In genomic region chr19:54242646-54243045, GRCh38 we compare ENCODE assay signal across 13 cellular contexts. TPM values are rescaled to one million over a fixed set of nuclear protein-coding genes. Genes with fewer than 3 reads are reported as not detected.
DNase-seq lines count a peak whose midpoint lies in the region; ATAC-seq and TF ChIP-seq lines count a peak whose summit lies in the region.
"Not testable (repeated sequence)": the region's sequence is repeated elsewhere in the genome, so short reads cannot be mapped to it uniquely, and the experiment has no call there.
"Had no signal": no experiment of that assay in that cellular context is flagged by ENCODE, and none has a peak within 500 bp of the region (broad histone marks: within the 10 kb centered on the region; RNA-seq: fewer than 3 reads in every experiment).

Gene LILRA6 (minus strand): TSS chr19:54242790.

- TF ChIP-seq POLR2A in stomach (IDR thresholded peaks at IDR 0.05): not testable (repeated sequence)

- not testable (repeated sequence) for H3K4me1 Mint-ChIP-seq in activated CD8-positive, alpha-beta memory T cell treated with anti-CD3 and anti-CD28 coated beads, Interleukin-2, amount 10 ng/mL, durations not matched to agents 7 days and 5 days

- not testable (repeated sequence) for H3K27ac Mint-ChIP-seq in activated CD8-positive, alpha-beta memory T cell treated with anti-CD3 and anti-CD28 coated beads, Interleukin-2, amount 10 ng/mL, durations not matched to agents 7 days and 5 days

- not testable (repeated sequence) for H3K36me3 ChIP-seq in BLaER1; lung (ENCODE audit: control insufficient read depth in 2 of 2, insufficient read depth in 2 of 2, low read length in 2 of 2); psoas muscle (ENCODE audit: insufficient read depth in 1 of 2, low read depth in 1 of 2); stomach

- not testable (repeated sequence) for TF ChIP-seq EP300 in stomach (IDR thresholded peaks at IDR 0.05)

- H3K27ac ChIP-seq in BLaER1: 0 out of 2 replicates have a peak within 1 kb of the TSS, but pooled peaks have one; percentile 13
- not testable (repeated sequence) for H3K27ac ChIP-seq in right cardiac atrium (ENCODE audit: low read length); lung (ENCODE audit: low read depth in 1 of 2, low read length in 1 of 2); psoas muscle; stomach

- H4K20me1 ChIP-seq in BLaER1: not testable (repeated sequence)

- H3K27me3 Mint-ChIP-seq in activated CD8-positive, alpha-beta memory T cell treated with anti-CD3 and anti-CD28 coated beads, Interleukin-2, amount 10 ng/mL, durations not matched to agents 7 days and 5 days: peaks cover 17% of the 10 kb centered on the region

- not testable (repeated sequence) for H3K9me3 ChIP-seq in BLaER1; right cardiac atrium (ENCODE audit: control insufficient read depth, low read length); lung (ENCODE audit: control insufficient read depth in 2 of 2, insufficient read depth in 1 of 2, low read length in 1 of 2); psoas muscle; stomach

- peak within 1 kb of the TSS; percentile 67 for H3K4me2 ChIP-seq in BLaER1

- not testable (repeated sequence) for H3K36me3 Mint-ChIP-seq in activated CD8-positive, alpha-beta memory T cell treated with anti-CD3 and anti-CD28 coated beads, Interleukin-2, amount 10 ng/mL, durations not matched to agents 7 days and 5 days

- 52% methylated on average over 6 of the region's 6 CpGs for WGBS in right cardiac atrium
- 13 to 56% methylated on average over 2 to 6 of the region's 6 CpGs for WGBS in lung, 2 donors
- 60 to 70% methylated on average over 3 to 6 of the region's 6 CpGs; no CpG with 5 or more reads in 1 of the 3 donors for WGBS in psoas muscle, 3 donors
- WGBS in stomach, 5 donors: 71 to 76% methylated on average over 4 to 6 of the region's 6 CpGs; no CpG with 5 or more reads in 3 of the 5 donors

- TF ChIP-seq CTCF in lung (IDR thresholded peaks at IDR 0.05; ENCODE audit: control extremely low read depth, extremely low read depth); psoas muscle (IDR thresholded peaks at IDR 0.05); stomach (IDR thresholded peaks at IDR 0.05): not testable (repeated sequence)

- H3K9ac ChIP-seq in BLaER1: not testable (repeated sequence)

- CTCF ChIA-PET in activated CD8-positive, alpha-beta memory T cell treated with anti-CD3 and anti-CD28 coated beads, Interleukin-2, amount 10 ng/mL, durations not matched to agents 7 days and 5 days (lab: Charles Lee): interaction anchor here (0.6 kb wide), 1 partner anchor 326 kb away, joined by 3 read pairs; no protein-coding TSS in a partner anchor

- not testable (repeated sequence) for H3K27me3 ChIP-seq in BLaER1; right cardiac atrium (ENCODE audit: control insufficient read depth, insufficient read depth); lung (ENCODE audit: control insufficient read depth, insufficient read depth); psoas muscle (ENCODE audit: insufficient read depth in 3 of 3, low read length in 2 of 3)
- H3K27me3 ChIP-seq in stomach: peaks cover 0 to 22% (median 11%) of the 10 kb centered on the region in 3 donors

- DNase-seq in NOMO-1 (lab: John Stamatoyannopoulos, UW; ENCODE audit: unreplicated experiment in 2 of 2): peak; percentile 20 to 61
- DNase-seq in activated CD8-positive, alpha-beta memory T cell treated with anti-CD3 and anti-CD28 coated beads, Interleukin-2, amount 10 ng/mL, durations not matched to agents 7 days and 5 days; right cardiac atrium; lung (ENCODE audit: low spot score); psoas muscle: not testable (repeated sequence)
- DNase-seq in Right ventricle myocardium inferior (ENCODE audit: missing footprints): peak; percentile 79
- peak; percentile 23 for DNase-seq in stomach

- H3K4me3 Mint-ChIP-seq in activated CD8-positive, alpha-beta memory T cell treated with anti-CD3 and anti-CD28 coated beads, Interleukin-2, amount 10 ng/mL, durations not matched to agents 7 days and 5 days: not testable (repeated sequence)

- H3K9me3 Mint-ChIP-seq in activated CD8-positive, alpha-beta memory T cell treated with anti-CD3 and anti-CD28 coated beads, Interleukin-2, amount 10 ng/mL, durations not matched to agents 7 days and 5 days (ENCODE audit: low read depth): not testable (repeated sequence)

- intact Hi-C loops in Right ventricle myocardium inferior (cut with DNase I); right cardiac atrium (cut with DNase I); psoas muscle (cut with DNase I); stomach (cut with DNase I; ENCODE audit: low total_unique reads): not testable (repeated sequence)

- peak; percentile 42 for ATAC-seq in activated CD8-positive, alpha-beta memory T cell treated with anti-CD3 and anti-CD28 coated beads, Interleukin-2, amount 10 ng/mL, durations not matched to agents 7 days and 5 days
- peak; percentile 76 for ATAC-seq in Right ventricle myocardium inferior
- peak; percentile 62 to 69 for ATAC-seq in right cardiac atrium
- ATAC-seq in lung (ENCODE audit: insufficient read depth, low FRiP score): peak; percentile 56
- ATAC-seq in psoas muscle: peak in 3 of 4 donors; percentile 34 to 41 (median 37)

- not testable (repeated sequence) for H3K4me3 ChIP-seq in BLaER1; right cardiac atrium (ENCODE audit: low read length); lung; psoas muscle
- peak within 1 kb of the TSS in 1 of 4 donors; percentile 4 for H3K4me3 ChIP-seq in stomach

- peaks cover 39% of the 10 kb centered on the region for H3K4me1 ChIP-seq in BLaER1
- not testable (repeated sequence) for H3K4me1 ChIP-seq in right cardiac atrium (ENCODE audit: control insufficient read depth, insufficient read depth, low read length); lung (ENCODE audit: control insufficient read depth in 2 of 2, insufficient read depth in 2 of 2, low read length in 2 of 2); psoas muscle; stomach

RNA-seq across cellular contexts. Expression of gene LILRA6, which starts in this region (rescaled TPM):
- not detected for total RNA-seq in activated CD8-positive, alpha-beta memory T cell treated with anti-CD3 and anti-CD28 coated beads, Interleukin-2, amount 10 ng/mL, durations not matched to agents 7 days and 5 days
- total RNA-seq in Right ventricle myocardium inferior (2.7 TPM), right cardiac atrium (1 to 10 TPM; 1.9 to 3.9 (median 2.5) TPM), lung (10 to 100 TPM in 1 of 2 donors, 1 to 10 TPM in 1; 5.3 to 25.0 TPM), psoas muscle (1 to 10 TPM in 3 of 4 donors, under 1 TPM in 1; 0.54 to 1.6 (median 1.3) TPM), stomach (1 to 10 TPM in 2 of 5 donors, under 1 TPM in 2, not detected in 1; 0.37 to 3.8 (median 1.4) TPM)
- polyA plus RNA-seq in right cardiac atrium (1.00 TPM), lung (10 to 100 TPM in 1 of 2 donors, 1 to 10 TPM in 1; 7.9 to 91.7 TPM), psoas muscle (under 1 TPM; 0.22 to 0.48 (median 0.42) TPM), stomach (1 to 10 TPM in 1 of 3 donors, under 1 TPM in 2; 0.20 to 1.8 (median 0.81) TPM)
- total RNA-seq: Caco-2; CD8-positive, alpha-beta T cell; IMR-90; NCI-H460 had no signal
- polyA plus RNA-seq: BJ, IMR-90 had no signal

Comparison
In these comparisons a context has a peak if more than half of its experiments do, and no peak if none do; other contexts are left out.
1. Peak in ATAC-seq in activated CD8-positive, alpha-beta memory T cell treated with anti-CD3 and anti-CD28 coated beads, Interleukin-2, amount 10 ng/mL, durations not matched to agents 7 days and 5 days; RNA of the gene not detected or under 1 TPM.